Comparison of ENCODE assay signal across 20 cellular contexts in the genomic region with DNA sequence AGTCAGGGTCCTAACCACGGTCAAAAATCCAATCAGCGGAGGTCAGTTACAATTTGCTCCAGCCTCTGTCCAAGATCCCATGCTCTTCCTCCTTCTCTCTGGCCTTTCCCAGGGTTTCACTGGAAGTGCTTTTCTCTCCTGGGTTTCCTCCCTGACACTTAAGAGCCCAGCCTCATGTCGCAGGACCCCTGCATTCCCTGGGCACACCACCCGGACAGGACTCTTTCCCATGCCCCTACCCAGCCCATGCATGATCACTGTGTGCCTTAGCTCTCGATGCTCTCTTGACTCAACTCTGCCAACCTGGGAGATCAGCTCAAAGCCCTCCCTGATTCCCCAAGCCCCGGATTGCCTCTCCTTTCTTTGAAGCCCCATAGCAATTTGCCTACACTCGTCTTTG. TPM values are rescaled to one million over a fixed set of nuclear protein-coding genes. Genes with fewer than 3 reads are reported as not detected.
DNase-seq lines count a peak whose midpoint lies in the region; ATAC-seq, FAIRE-seq and TF ChIP-seq lines count a peak whose summit lies in the region.
"Had no signal": no experiment of that assay in that cellular context is flagged by ENCODE, and none has a peak within 500 bp of the region (broad histone marks: within the 10 kb centered on the region; RNA-seq: fewer than 3 reads in every experiment).

No MANE protein-coding gene starts in this region.

- TF ChIP-seq RAD21 in H1 (IDR thresholded peaks at IDR 0.05 in 1 of 2, conservative IDR thresholded peaks at IDR 0.05 in 1 of 2; ENCODE audit: low read depth in 2 of 2, low read length in 2 of 2) = no peak

- WGBS in H1 (ENCODE audit: extremely low coverage in 1 of 2, insufficient coverage in 1 of 2, insufficient read length in 1 of 2, insufficient replicate concordance in 2 of 2, low coverage in 1 of 2, low lambda C conversion rate in 2 of 2, missing lambda C conversion rate in 1 of 2), 2 experiments = 84% methylated on average over 7 of the region's 7 CpGs; no CpG with 5 or more reads in 1 of the 2 experiments

- no peaks in the 10 kb centered on the region for H3K9me3 Mint-ChIP-seq in activated naive CD8-positive, alpha-beta T cell treated with anti-CD3 and anti-CD28 coated beads, Interleukin-2, amount 10 ng/mL, durations not matched to agents 7 days and 5 days
- no peaks in the 10 kb centered on the region for H3K9me3 Mint-ChIP-seq in activated naive CD8-positive, alpha-beta T cell treated with anti-CD3 and anti-CD28 coated beads, Interleukin-2, amount 50 U/mL, for 24 hours
- H3K9me3 Mint-ChIP-seq in stimulated activated memory B cell treated with anti-CD40 and anti-IgM and Interleukin-4, amounts not matched to agents 10 μg/mL and 1 μg/mL and 100 μg/mL, for 72 hours = no peaks in the 10 kb centered on the region
- H3K9me3 Mint-ChIP-seq: endodermal cell, immature natural killer cell, naive B cell had no signal

- H3K27me3 ChIP-seq in OCI-LY3 (ENCODE audit: low read depth, low read length) (no peaks in the 10 kb centered on the region), H1 (replicated peaks in 1 of 4; ENCODE audit: control insufficient read depth in 3 of 4, extremely low read depth in 1 of 4, insufficient read depth in 3 of 4, low read length in 3 of 4) (no peaks in the 10 kb centered on the region), HAP-1 (ENCODE audit: low read depth) (0 out of 2 replicates have a peak, but pooled peaks cover 2% of the 10 kb centered on the region)
- H3K27me3 ChIP-seq: esophagus squamous epithelium, pancreas had no signal

- TF ChIP-seq CTCF in OCI-LY3 (IDR thresholded peaks at IDR 0.05; ENCODE audit: low read depth, low read length) = no peak
- no peak for TF ChIP-seq CTCF in H1 (IDR thresholded peaks at IDR 0.05; ENCODE audit: control extremely low read depth in 1 of 3, insufficient read depth in 1 of 3, low read depth in 1 of 3, low read length in 3 of 3)

- H3K9ac ChIP-seq in OCI-LY3 (ENCODE audit: low read length) (no peak overlapping the region), H1 (replicated peaks in 1 of 4; ENCODE audit: extremely low read depth in 1 of 4, low read depth in 3 of 4, low read length in 3 of 4) (no peak overlapping the region)

- no peak overlapping the region for H3K4ac ChIP-seq in H1 (replicated peaks; ENCODE audit: insufficient read length, low read depth, low read length)

- H3K27me3 Mint-ChIP-seq in activated naive CD8-positive, alpha-beta T cell treated with anti-CD3 and anti-CD28 coated beads, Interleukin-2, amount 10 ng/mL, durations not matched to agents 7 days and 5 days = no peaks in the 10 kb centered on the region
- H3K27me3 Mint-ChIP-seq in activated naive CD8-positive, alpha-beta T cell treated with anti-CD3 and anti-CD28 coated beads, Interleukin-2, amount 50 U/mL, for 24 hours = no peaks in the 10 kb centered on the region
- no peaks in the 10 kb centered on the region for H3K27me3 Mint-ChIP-seq in stimulated activated memory B cell treated with anti-CD40 and anti-IgM and Interleukin-4, amounts not matched to agents 10 μg/mL and 1 μg/mL and 100 μg/mL, for 72 hours

- H3K56ac ChIP-seq in H1 (replicated peaks; ENCODE audit: insufficient read length, low read depth, low read length) = no peak overlapping the region

- peak overlapping the region; percentile 10 for H3K4me3 Mint-ChIP-seq in activated naive CD8-positive, alpha-beta T cell treated with anti-CD3 and anti-CD28 coated beads, Interleukin-2, amount 10 ng/mL, durations not matched to agents 7 days and 5 days
- no peak overlapping the region for H3K4me3 Mint-ChIP-seq in activated naive CD8-positive, alpha-beta T cell treated with anti-CD3 and anti-CD28 coated beads, Interleukin-2, amount 50 U/mL, for 24 hours
- H3K4me3 Mint-ChIP-seq in stimulated activated memory B cell treated with anti-CD40 and anti-IgM and Interleukin-4, amounts not matched to agents 10 μg/mL and 1 μg/mL and 100 μg/mL, for 72 hours = no peak overlapping the region
- H3K4me3 Mint-ChIP-seq: endodermal cell, immature natural killer cell had no signal

- H3K4me1 Mint-ChIP-seq in activated naive CD8-positive, alpha-beta T cell treated with anti-CD3 and anti-CD28 coated beads, Interleukin-2, amount 10 ng/mL, durations not matched to agents 7 days and 5 days = peaks cover 27% of the 10 kb centered on the region
- peaks cover 34% of the 10 kb centered on the region for H3K4me1 Mint-ChIP-seq in activated naive CD8-positive, alpha-beta T cell treated with anti-CD3 and anti-CD28 coated beads, Interleukin-2, amount 50 U/mL, for 24 hours
- peaks cover 27% of the 10 kb centered on the region for H3K4me1 Mint-ChIP-seq in stimulated activated memory B cell treated with anti-CD40 and anti-IgM and Interleukin-4, amounts not matched to agents 10 μg/mL and 1 μg/mL and 100 μg/mL, for 72 hours

- H3K4me3 ChIP-seq in OCI-LY3 (ENCODE audit: low read length) = no peak overlapping the region
- H3K4me3 ChIP-seq in H1 (ENCODE audit: extremely low read depth in 1 of 4, insufficient read depth in 2 of 4, low read depth in 3 of 4, low read length in 4 of 4) = no peak overlapping the region
- no peak overlapping the region for H3K4me3 ChIP-seq in HAP-1
- H3K4me3 ChIP-seq: esophagus squamous epithelium, pancreas, SK-N-MC had no signal

- H3K79me2 ChIP-seq in OCI-LY3 (ENCODE audit: low read length) (no peaks in the 10 kb centered on the region), H1 (ENCODE audit: control insufficient read depth in 1 of 2, insufficient read depth in 2 of 2, low read length in 2 of 2) (no peaks in the 10 kb centered on the region)

- H3K14ac ChIP-seq in H1 (ENCODE audit: insufficient read length) = no peak overlapping the region

- no peaks in the 10 kb centered on the region; the same call in 1 of the 2 replicates for H3K23me2 ChIP-seq in H1 (ENCODE audit: low read depth, low read length)

- H3K36me3 Mint-ChIP-seq in activated naive CD8-positive, alpha-beta T cell treated with anti-CD3 and anti-CD28 coated beads, Interleukin-2, amount 10 ng/mL, durations not matched to agents 7 days and 5 days = peaks cover 2% of the 10 kb centered on the region
- H3K36me3 Mint-ChIP-seq in activated naive CD8-positive, alpha-beta T cell treated with anti-CD3 and anti-CD28 coated beads, Interleukin-2, amount 50 U/mL, for 24 hours (ENCODE audit: low read depth) = no peaks in the 10 kb centered on the region
- no peaks in the 10 kb centered on the region for H3K36me3 Mint-ChIP-seq in stimulated activated memory B cell treated with anti-CD40 and anti-IgM and Interleukin-4, amounts not matched to agents 10 μg/mL and 1 μg/mL and 100 μg/mL, for 72 hours
- H3K36me3 Mint-ChIP-seq: immature natural killer cell, naive B cell had no signal

- peak overlapping the region; percentile 98 for H4K91ac ChIP-seq in H1 (replicated peaks; ENCODE audit: insufficient read length, low read length)

- H3K23ac ChIP-seq in H1 (ENCODE audit: insufficient read length) = no peak overlapping the region

- no peaks in the 10 kb centered on the region for H3K79me1 ChIP-seq in H1 (ENCODE audit: low read depth, low read length)

- ATAC-seq in activated naive CD8-positive, alpha-beta T cell treated with anti-CD3 and anti-CD28 coated beads, Interleukin-2, amount 10 ng/mL, durations not matched to agents 7 days and 5 days (ENCODE audit: low read depth) = no peak
- no peak for ATAC-seq in activated naive CD8-positive, alpha-beta T cell treated with anti-CD3 and anti-CD28 coated beads, Interleukin-2, amount 50 U/mL, for 24 hours
- ATAC-seq in stimulated activated memory B cell treated with anti-CD40 and anti-IgM and Interleukin-4, amounts not matched to agents 10 μg/mL and 1 μg/mL and 100 μg/mL, for 72 hours = no peak
- ATAC-seq: left lobe of liver had no signal

- H3K4me1 ChIP-seq in OCI-LY3 (ENCODE audit: low read length) (peaks cover 23% of the 10 kb centered on the region), H1 (replicated peaks in 1 of 4; ENCODE audit: control insufficient read depth in 3 of 4, insufficient read depth in 4 of 4, low read length in 3 of 4) (peaks cover 0 to 8% (median 3%) of the 10 kb centered on the region in 4 experiments; a peak in 5 of 7 replicates), HAP-1 (peaks cover 7% of the 10 kb centered on the region)
- H3K4me1 ChIP-seq: pancreas had no signal

- in situ Hi-C loops in HAP-1 (cut with MboI; ENCODE audit: low sequenced_read_pairs) = no loop called here

- H3K36me3 ChIP-seq in OCI-LY3 (replicated peaks; ENCODE audit: low read depth, low read length) (no peaks in the 10 kb centered on the region), H1 (ENCODE audit: control insufficient read depth in 2 of 4, insufficient read depth in 4 of 4, low read length in 3 of 4) (no peaks in the 10 kb centered on the region), HAP-1 (replicated peaks) (no peaks in the 10 kb centered on the region)
- H3K36me3 ChIP-seq: esophagus squamous epithelium, pancreas had no signal

- peak overlapping the region; percentile 89; the same call in 1 of the 2 replicates for H2BK5ac ChIP-seq in H1 (ENCODE audit: low read depth, low read length)

- no peak for TF ChIP-seq EP300 in H1 (IDR thresholded peaks at IDR 0.05; ENCODE audit: borderline replicate concordance in 1 of 2, low read depth in 2 of 2, low read length in 2 of 2)

- POLR2A ChIA-PET in activated naive CD8-positive, alpha-beta T cell treated with anti-CD3 and anti-CD28 coated beads, Interleukin-2, amount 10 ng/mL, durations not matched to agents 7 days and 5 days (lab: Charles Lee) = interaction anchor here (0.6 to 2.4 kb wide), 4 partner anchors 16 to 80 kb away, joined by 3 to 16 read pairs (median 6); no protein-coding TSS in a partner anchor
- POLR2A ChIA-PET in H1 (lab: Charles Lee; ENCODE audit: partially characterized antibody) = interaction anchor here (0.7 to 2.2 kb wide), 7 partner anchors 12 to 97 kb away, joined by 3 to 7 read pairs (median 5); a partner anchor contains a TSS

- H4K5ac ChIP-seq in H1 (ENCODE audit: insufficient read length, low read depth, low read length) = peak overlapping the region; percentile 9

- H4K8ac ChIP-seq in H1 (ENCODE audit: extremely low read depth, insufficient read depth, low read length) = peak overlapping the region; percentile 63

- H3K9me3 ChIP-seq in OCI-LY3 (ENCODE audit: insufficient read depth, low read length) (no peaks in the 10 kb centered on the region), H1 (ENCODE audit: insufficient read depth in 2 of 2, low read depth in 1 of 2, low read length in 1 of 2) (no peaks in the 10 kb centered on the region), HAP-1 (no peaks in the 10 kb centered on the region)
- H3K9me3 ChIP-seq: esophagus squamous epithelium, pancreas had no signal

- no peak for TF ChIP-seq POLR2A in H1 (IDR thresholded peaks at IDR 0.05; ENCODE audit: control extremely low read depth in 1 of 2, low read depth in 2 of 2, low read length in 2 of 2)

- H3K27ac Mint-ChIP-seq in activated naive CD8-positive, alpha-beta T cell treated with anti-CD3 and anti-CD28 coated beads, Interleukin-2, amount 10 ng/mL, durations not matched to agents 7 days and 5 days = peak overlapping the region; percentile 66
- no peak overlapping the region for H3K27ac Mint-ChIP-seq in activated naive CD8-positive, alpha-beta T cell treated with anti-CD3 and anti-CD28 coated beads, Interleukin-2, amount 50 U/mL, for 24 hours
- peak overlapping the region; percentile 79 for H3K27ac Mint-ChIP-seq in stimulated activated memory B cell treated with anti-CD40 and anti-IgM and Interleukin-4, amounts not matched to agents 10 μg/mL and 1 μg/mL and 100 μg/mL, for 72 hours
- H3K27ac Mint-ChIP-seq: endodermal cell, immature natural killer cell had no signal

- H2AK5ac ChIP-seq in H1 (ENCODE audit: low read depth, low read length) = no peak overlapping the region

- H2AFZ ChIP-seq in OCI-LY3 (ENCODE audit: low read depth, low read length) (0 out of 2 replicates have a peak overlapping the region, but pooled peaks have one; percentile 39), H1 (ENCODE audit: low read length) (peak overlapping the region; percentile 89)

- H4K20me1 ChIP-seq in OCI-LY3 (ENCODE audit: insufficient read depth, low read length) (no peaks in the 10 kb centered on the region), H1 (replicated peaks in 1 of 2; ENCODE audit: control insufficient read depth in 1 of 2, insufficient read depth in 2 of 2, low read length in 2 of 2) (no peaks in the 10 kb centered on the region)

- no peak overlapping the region for H3K18ac ChIP-seq in H1 (ENCODE audit: extremely low read depth, low read length)

- peak overlapping the region; percentile 84 for H2BK120ac ChIP-seq in H1 (replicated peaks; ENCODE audit: low read depth, low read length)

- FAIRE-seq in H1 (lab: Jason Lieb, UNC) = no peak
- FAIRE-seq in GM19239 (lab: Jason Lieb, UNC) = no peak
- FAIRE-seq: frontal cortex, pancreas had no signal

- DNase-seq in activated naive CD8-positive, alpha-beta T cell treated with anti-CD3 and anti-CD28 coated beads, Interleukin-2, amount 10 ng/mL, durations not matched to agents 7 days and 5 days = no peak
- DNase-seq in activated naive CD8-positive, alpha-beta T cell treated with anti-CD3 and anti-CD28 coated beads, Interleukin-2, amount 50 U/mL, for 24 hours = no peak
- DNase-seq in H1 (ENCODE audit: low read depth in 1 of 2, low spot score in 2 of 2) = no peak
- no peak for DNase-seq in GM19239 (ENCODE audit: insufficient read length, low spot score)
- DNase-seq in stimulated activated CD4-positive, alpha-beta T cell treated with anti-CD3 and anti-CD28 coated beads, Interleukin-4, amount 100 ng/mL, for 1 hour = no peak
- DNase-seq in HAP-1 (ENCODE audit: low spot score in 2 of 2) = no peak
- DNase-seq: activated CD4-positive, alpha-beta T cell treated with anti-CD3 and anti-CD28 coated beads, Interleukin-2, amount 50 U/mL, for 1 hour; activated CD8-positive, alpha-beta memory T cell treated with anti-CD3 and anti-CD28 coated beads, Interleukin-2, amount 50 U/mL, for 48 hours; C1 segment of cervical spinal cord; endodermal cell; esophagus squamous epithelium; immature natural killer cell; naive B cell; pancreas had no signal

- H3K4me2 ChIP-seq in OCI-LY3 (ENCODE audit: low read length) (peak overlapping the region; percentile 45), H1 (ENCODE audit: insufficient read depth in 1 of 2, low read depth in 2 of 2, low read length in 2 of 2) (no peak overlapping the region)

- CTCF ChIA-PET in H1 (lab: Charles Lee; ENCODE audit: partially characterized antibody) = interaction anchor here (0.6 to 6.5 kb wide), 22 partner anchors 10 to 274 kb away, joined by 3 to 51 read pairs (median 7); a partner anchor contains a TSS

- no peak overlapping the region for H3K27ac ChIP-seq in OCI-LY3 (ENCODE audit: low read length)
- H3K27ac ChIP-seq in H1 (ENCODE audit: low read depth, low read length) = no peak overlapping the region
- H3K27ac ChIP-seq: pancreas, SK-N-MC had no signal

- 0 out of 2 replicates have a peak overlapping the region, but pooled peaks have one; percentile 32 for H2BK20ac ChIP-seq in H1 (ENCODE audit: low read length)

- peak overlapping the region; percentile 60; the same call in 1 of the 2 replicates for H2BK12ac ChIP-seq in H1 (ENCODE audit: low read depth, low read length)

- no peak overlapping the region for H2BK15ac ChIP-seq in H1 (ENCODE audit: low read length)

RNA-seq across cellular contexts. Expression of a gene that starts 15.5 kb away (rescaled TPM):
- under 1 TPM; 0.34 to 0.53 TPM for total RNA-seq in activated naive CD8-positive, alpha-beta T cell treated with anti-CD3 and anti-CD28 coated beads, Interleukin-2, amount 10 ng/mL, durations not matched to agents 7 days and 5 days
- 9.7 and 11.7 TPM in 2 replicates for total RNA-seq in H1 (2021; fragmentation: NEBNext Ultra II Directional; extraction: Animal tissue kit (Norgen Biotek cat#: 25700))
- 36.0 and 45.3 TPM in 2 replicates for polyA plus RNA-seq in H1 (2011; rRNA removed)
- polyA plus RNA-seq in H1 (2011; cell fraction: cytosol; rRNA removed) = 28.1 TPM
- polyA plus RNA-seq in H1 (2011; cell fraction: nucleus; rRNA removed) = 16.1 TPM
- polyA plus RNA-seq in H1 (2012, experiment 1 of 2) = 15.3 to 22.7 TPM (median 21.1 TPM) in 4 replicates
- 23.8 TPM for polyA plus RNA-seq in H1 (2012, experiment 2 of 2)
- 13.4 TPM for polyA plus RNA-seq in H1 (2013, experiment 1 of 2)
- polyA plus RNA-seq in H1 (2013, experiment 2 of 2) = 17.0 TPM
- polyA minus RNA-seq in H1 (2011; rRNA and poly(A)+ RNA removed) = 7.7 and 10.6 TPM in 2 replicates
- polyA minus RNA-seq in H1 (2011; cell fraction: cytosol; rRNA and poly(A)+ RNA removed) = 6.9 TPM
- 4.3 TPM for polyA minus RNA-seq in H1 (2011; cell fraction: nucleus; rRNA and poly(A)+ RNA removed)
- total RNA-seq: esophagus squamous epithelium, left lobe of liver, pancreas had no signal
- polyA plus RNA-seq: immature natural killer cell had no signal

RNA-seq across cellular contexts. Expression of a gene that starts 18.1 kb away (rescaled TPM):
- total RNA-seq in activated naive CD8-positive, alpha-beta T cell treated with anti-CD3 and anti-CD28 coated beads, Interleukin-2, amount 10 ng/mL, durations not matched to agents 7 days and 5 days = 1 to 10 TPM; 1.2 to 2.1 TPM
- total RNA-seq in H1 (2021; fragmentation: NEBNext Ultra II Directional; extraction: Animal tissue kit (Norgen Biotek cat#: 25700)) = 0.52 and 0.54 TPM in 2 replicates
- polyA plus RNA-seq in H1 (2011; rRNA removed) = 0.60 and 0.77 TPM in 2 replicates
- polyA plus RNA-seq in H1 (2011; cell fraction: cytosol; rRNA removed) = 0.21 TPM
- 2.2 TPM for polyA plus RNA-seq in H1 (2011; cell fraction: nucleus; rRNA removed)
- polyA plus RNA-seq in H1 (2012, experiment 1 of 2) = 0.11 to 0.41 TPM (median 0.24 TPM) in 4 replicates
- polyA plus RNA-seq in H1 (2012, experiment 2 of 2) = 0.04 TPM
- 0.14 TPM for polyA plus RNA-seq in H1 (2013, experiment 1 of 2)
- 0.33 TPM for polyA plus RNA-seq in H1 (2013, experiment 2 of 2)
- 1.3 TPM in 1 of 2 replicates, not detected in the other for polyA minus RNA-seq in H1 (2011; rRNA and poly(A)+ RNA removed)
- polyA minus RNA-seq in H1 (2011; cell fraction: cytosol; rRNA and poly(A)+ RNA removed) = not detected
- polyA minus RNA-seq in H1 (2011; cell fraction: nucleus; rRNA and poly(A)+ RNA removed) = 2.4 TPM
- total RNA-seq: frontal cortex, temporal lobe had no signal
- polyA plus RNA-seq: immature natural killer cell had no signal

RNA-seq across cellular contexts. Expression of a gene that starts 25.4 kb away (rescaled TPM):
- 10 to 100 TPM; 11.3 TPM for total RNA-seq in activated naive CD8-positive, alpha-beta T cell treated with anti-CD3 and anti-CD28 coated beads, Interleukin-2, amount 10 ng/mL, durations not matched to agents 7 days and 5 days
- total RNA-seq in H1 (2021; fragmentation: NEBNext Ultra II Directional; extraction: Animal tissue kit (Norgen Biotek cat#: 25700)) = 24.5 and 25.0 TPM in 2 replicates
- 19.3 and 21.0 TPM in 2 replicates for polyA plus RNA-seq in H1 (2011; rRNA removed)
- polyA plus RNA-seq in H1 (2011; cell fraction: cytosol; rRNA removed) = 21.2 TPM
- 21.5 TPM for polyA plus RNA-seq in H1 (2011; cell fraction: nucleus; rRNA removed)
- 13.9 to 18.1 TPM (median 15.7 TPM) in 4 replicates for polyA plus RNA-seq in H1 (2012, experiment 1 of 2)
- 6.7 TPM for polyA plus RNA-seq in H1 (2012, experiment 2 of 2)
- polyA plus RNA-seq in H1 (2013, experiment 1 of 2) = 12.7 TPM
- 12.1 TPM for polyA plus RNA-seq in H1 (2013, experiment 2 of 2)
- 42.2 and 43.8 TPM in 2 replicates for polyA minus RNA-seq in H1 (2011; rRNA and poly(A)+ RNA removed)
- 21.4 TPM for polyA minus RNA-seq in H1 (2011; cell fraction: cytosol; rRNA and poly(A)+ RNA removed)
- 30.3 TPM for polyA minus RNA-seq in H1 (2011; cell fraction: nucleus; rRNA and poly(A)+ RNA removed)

RNA-seq across cellular contexts. Expression of a gene that starts 46.8 kb away (rescaled TPM):
- total RNA-seq in activated naive CD8-positive, alpha-beta T cell treated with anti-CD3 and anti-CD28 coated beads, Interleukin-2, amount 10 ng/mL, durations not matched to agents 7 days and 5 days = 10 to 100 TPM; 52.9 to 59.6 TPM
- 41.6 and 43.2 TPM in 2 replicates for total RNA-seq in H1 (2021; fragmentation: NEBNext Ultra II Directional; extraction: Animal tissue kit (Norgen Biotek cat#: 25700))
- 21.3 and 30.1 TPM in 2 replicates for polyA plus RNA-seq in H1 (2011; rRNA removed)
- polyA plus RNA-seq in H1 (2011; cell fraction: cytosol; rRNA removed) = 30.3 TPM
- polyA plus RNA-seq in H1 (2011; cell fraction: nucleus; rRNA removed) = 32.0 TPM
- polyA plus RNA-seq in H1 (2012, experiment 1 of 2) = 16.4 to 26.7 TPM (median 21.6 TPM) in 4 replicates
- polyA plus RNA-seq in H1 (2012, experiment 2 of 2) = 2.0 TPM
- 35.2 TPM for polyA plus RNA-seq in H1 (2013, experiment 1 of 2)
- 38.0 TPM for polyA plus RNA-seq in H1 (2013, experiment 2 of 2)
- polyA minus RNA-seq in H1 (2011; rRNA and poly(A)+ RNA removed) = 36.9 and 49.7 TPM in 2 replicates
- polyA minus RNA-seq in H1 (2011; cell fraction: cytosol; rRNA and poly(A)+ RNA removed) = 15.9 TPM
- polyA minus RNA-seq in H1 (2011; cell fraction: nucleus; rRNA and poly(A)+ RNA removed) = 23.5 TPM

RNA-seq across cellular contexts. Expression of a gene that starts 57.1 kb away (rescaled TPM):
- 10 to 100 TPM; 13.1 to 16.1 TPM for total RNA-seq in activated naive CD8-positive, alpha-beta T cell treated with anti-CD3 and anti-CD28 coated beads, Interleukin-2, amount 10 ng/mL, durations not matched to agents 7 days and 5 days
- total RNA-seq in H1 (2021; fragmentation: NEBNext Ultra II Directional; extraction: Animal tissue kit (Norgen Biotek cat#: 25700)) = 20.6 and 20.9 TPM in 2 replicates
- polyA plus RNA-seq in H1 (2011; rRNA removed) = 23.5 and 30.8 TPM in 2 replicates
- polyA plus RNA-seq in H1 (2011; cell fraction: cytosol; rRNA removed) = 23.9 TPM
- 31.8 TPM for polyA plus RNA-seq in H1 (2011; cell fraction: nucleus; rRNA removed)
- polyA plus RNA-seq in H1 (2012, experiment 1 of 2) = 18.8 to 24.4 TPM (median 22.7 TPM) in 4 replicates
- polyA plus RNA-seq in H1 (2012, experiment 2 of 2) = 22.8 TPM
- 12.4 TPM for polyA plus RNA-seq in H1 (2013, experiment 1 of 2)
- 11.5 TPM for polyA plus RNA-seq in H1 (2013, experiment 2 of 2)
- polyA minus RNA-seq in H1 (2011; rRNA and poly(A)+ RNA removed) = 12.2 and 22.2 TPM in 2 replicates
- 17.3 TPM for polyA minus RNA-seq in H1 (2011; cell fraction: cytosol; rRNA and poly(A)+ RNA removed)
- polyA minus RNA-seq in H1 (2011; cell fraction: nucleus; rRNA and poly(A)+ RNA removed) = 13.8 TPM
